Comparison of ENCODE assay signal across 27 cellular contexts in the genomic region with DNA sequence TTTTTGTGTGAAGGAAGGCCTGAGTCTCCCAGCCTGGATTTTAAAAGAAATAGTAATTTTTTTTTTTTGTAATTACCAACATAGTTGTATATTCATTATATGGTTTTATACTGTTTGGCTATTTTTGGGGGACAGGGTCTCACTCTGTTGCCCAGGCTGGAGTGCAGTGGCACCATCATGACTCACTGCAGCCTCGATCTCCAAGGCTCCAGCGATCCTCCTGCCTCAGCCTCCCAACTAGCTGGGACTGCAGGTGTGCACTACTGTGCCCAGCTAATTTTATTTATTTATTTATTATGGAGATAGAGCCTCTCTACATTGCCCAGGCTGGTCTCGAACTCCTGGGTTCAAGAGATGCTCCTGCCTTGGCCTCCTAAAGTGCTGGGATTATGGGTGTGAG. TPM values are rescaled to one million over a fixed set of nuclear protein-coding genes. Genes with fewer than 3 reads are reported as not detected.
A peak's percentile ranks its signal among the peaks of the same experiment; 100 is the strongest.
DNase-seq lines count a peak whose midpoint lies in the region; ATAC-seq and TF ChIP-seq lines count a peak whose summit lies in the region.
"Had no signal": no experiment of that assay in that cellular context is flagged by ENCODE, and none has a peak within 500 bp of the region (broad histone marks: within the 10 kb centered on the region; RNA-seq: fewer than 3 reads in every experiment).

No MANE protein-coding gene starts in this region.

- no peak overlapping the region for H3K4me3 ChIP-seq in HEK293 (ENCODE audit: low read depth, low read length)
- no peak overlapping the region for H3K4me3 ChIP-seq in RWPE2 (ENCODE audit: severe bottlenecking)
- H3K4me3 ChIP-seq in esophagus muscularis mucosa = no peak overlapping the region
- no peak overlapping the region for H3K4me3 ChIP-seq in smooth muscle cell
- H3K4me3 ChIP-seq: colonic mucosa had no signal

- H3K9ac ChIP-seq in smooth muscle cell (ENCODE audit: low read depth) = no peak overlapping the region

- H3K36me3 Mint-ChIP-seq in activated CD4-positive, alpha-beta T cell treated with anti-CD3 and anti-CD28 coated beads, Interleukin-2, amount 10 ng/mL, durations not matched to agents 7 days and 5 days (ENCODE audit: low read depth) = peaks cover 59% of the 10 kb centered on the region

- H3K36me3 ChIP-seq in HEK293 (ENCODE audit: control insufficient read depth in 2 of 2, insufficient read depth in 1 of 2, low read length in 2 of 2) (peaks cover 0 to 52% of the 10 kb centered on the region in 2 experiments; a peak in 2 of 3 replicates), RWPE2 (ENCODE audit: low read depth) (peaks cover 81% of the 10 kb centered on the region), esophagus muscularis mucosa (peaks cover 0 to 74% (median 52%) of the 10 kb centered on the region in 4 donors), smooth muscle cell (ENCODE audit: low read depth) (no peaks in the 10 kb centered on the region)

- H3K27ac Mint-ChIP-seq in activated CD4-positive, alpha-beta T cell treated with anti-CD3 and anti-CD28 coated beads, Interleukin-2, amount 10 ng/mL, durations not matched to agents 7 days and 5 days = no peak overlapping the region
- H3K27ac Mint-ChIP-seq: activated T-helper 1 cell treated with anti-CD3 and anti-CD28 coated beads, Interleukin-12 subunit alpha, Interleukin-12 subunit beta, Interleukin-2, Interleukin-4 antibody, amounts not matched to agents 30 ng/mL and 10 ng/mL and 1 ng/mL, durations not matched to agents 14 hours and 24 hours and 36 hours had no signal

- DNase-seq in RWPE2 (ENCODE audit: low spot score) (no peak), esophagus muscularis mucosa (ENCODE audit: extremely low spot score) (no peak), smooth muscle cell (lab: John Stamatoyannopoulos, UW; ENCODE audit: unreplicated experiment) (no peak), GM03348 (ENCODE audit: low spot score) (no peak)
- no peak for DNase-seq in activated CD4-positive, alpha-beta T cell treated with anti-CD3 and anti-CD28 coated beads, Interleukin-2, amount 10 ng/mL, durations not matched to agents 7 days and 5 days
- DNase-seq: activated CD4-positive, alpha-beta T cell treated with anti-CD3 and anti-CD28 coated beads, Interleukin-2, amount 10 ng/mL, durations not matched to agents 24 days and 14 days; activated naive CD4-positive, alpha-beta T cell treated with anti-CD3 and anti-CD28 coated beads, Interleukin-2, amount 50 U/mL, for 16 hours; amniotic stem cell; Calu3; colonic mucosa; DMS79 treated with DMSO at 0.1 percent for 48 hours; effector memory CD4-positive, alpha-beta T cell; left ventricle myocardium superior; midbrain; MV-4-11; NCI-H1694; NCI-H510A treated with DMSO at 0.1 percent for 48 hours; stimulated activated CD4-positive, alpha-beta T cell treated with anti-CD3 and anti-CD28 coated beads, Interleukin-12 subunit alpha, Interleukin-12 subunit beta, amount 100 ng/mL, for 4 hours; stimulated activated CD4-positive, alpha-beta T cell treated with anti-CD3 and anti-CD28 coated beads, Interleukin-4, amount 100 ng/mL, for 1 hour had no signal

- H3K9me3 Mint-ChIP-seq in activated CD4-positive, alpha-beta T cell treated with anti-CD3 and anti-CD28 coated beads, Interleukin-2, amount 10 ng/mL, durations not matched to agents 7 days and 5 days = no peaks in the 10 kb centered on the region
- H3K9me3 Mint-ChIP-seq: activated CD4-positive, alpha-beta T cell treated with anti-CD3 and anti-CD28 coated beads, Interleukin-2, amount 10 ng/mL, durations not matched to agents 24 days and 14 days; activated T-helper 1 cell treated with anti-CD3 and anti-CD28 coated beads, Interleukin-12 subunit alpha, Interleukin-12 subunit beta, Interleukin-2, Interleukin-4 antibody, amounts not matched to agents 30 ng/mL and 10 ng/mL and 1 ng/mL, durations not matched to agents 14 hours and 24 hours and 36 hours; nephron had no signal

- H3K9me3 ChIP-seq in HEK293 (ENCODE audit: control insufficient read depth, insufficient read depth, low read depth, low read length) = no peaks in the 10 kb centered on the region
- no peaks in the 10 kb centered on the region for H3K9me3 ChIP-seq in RWPE2 (ENCODE audit: severe bottlenecking)
- no peaks in the 10 kb centered on the region for H3K9me3 ChIP-seq in esophagus muscularis mucosa
- no peaks in the 10 kb centered on the region for H3K9me3 ChIP-seq in smooth muscle cell (replicated peaks; ENCODE audit: low read depth)
- H3K9me3 ChIP-seq: colonic mucosa had no signal

- H3K27ac ChIP-seq in HEK293 (ENCODE audit: extremely low read depth, low read depth, low read length) (no peak overlapping the region), RWPE2 (ENCODE audit: poor library complexity, severe bottlenecking) (peak overlapping the region; percentile 91), esophagus muscularis mucosa (replicated peaks in 1 of 4) (peak overlapping the region in 3 of 4 donors; percentile 16 to 22 (median 21)), smooth muscle cell (ENCODE audit: low read depth) (peak overlapping the region; percentile 73)
- H3K27ac ChIP-seq: C4-2B, colonic mucosa had no signal

- no peaks in the 10 kb centered on the region for H3K27me3 ChIP-seq in RWPE2 (ENCODE audit: insufficient read depth, poor library complexity, severe bottlenecking)
- no peaks in the 10 kb centered on the region for H3K27me3 ChIP-seq in esophagus muscularis mucosa
- no peaks in the 10 kb centered on the region for H3K27me3 ChIP-seq in smooth muscle cell (ENCODE audit: low read depth)
- H3K27me3 ChIP-seq: colonic mucosa had no signal

- peaks cover 88% of the 10 kb centered on the region for H4K20me1 ChIP-seq in smooth muscle cell (ENCODE audit: low read depth)

- POLR2A ChIA-PET in HEK293 (lab: Yijun Ruan, JAX) = interaction anchor here (0.6 kb wide), 1 partner anchor 241 kb away, joined by 8 read pairs; no protein-coding TSS in a partner anchor
- POLR2A ChIA-PET in activated CD4-positive, alpha-beta T cell treated with anti-CD3 and anti-CD28 coated beads, Interleukin-2, amount 10 ng/mL, durations not matched to agents 7 days and 5 days (lab: Charles Lee) = no interaction called here

- no peak for ATAC-seq in RWPE2 (ENCODE audit: low read depth)
- ATAC-seq in GM19455 (IDR thresholded peaks at IDR 0.05; ENCODE audit: unreplicated experiment) = no peak
- ATAC-seq: esophagus mucosa, HCT116, left ventricle myocardium superior, Right ventricle myocardium inferior had no signal

- no peak overlapping the region for H3K4me2 ChIP-seq in smooth muscle cell

- TF ChIP-seq CTCF in HEK293 (tag by site-specific recombination; IDR thresholded peaks at IDR 0.05) = no peak
- no peak for TF ChIP-seq CTCF in RWPE2 (IDR thresholded peaks at IDR 0.05; ENCODE audit: poor library complexity, severe bottlenecking)
- TF ChIP-seq CTCF in esophagus muscularis mucosa (IDR thresholded peaks at IDR 0.05) = no peak
- TF ChIP-seq CTCF in smooth muscle cell (IDR thresholded peaks at IDR 0.05; ENCODE audit: borderline replicate concordance, insufficient read depth, poor library complexity, severe bottlenecking) = no peak

- intact Hi-C loops in esophagus muscularis mucosa (cut with DNase I) = no loop called here

- no peaks in the 10 kb centered on the region for H3K27me3 Mint-ChIP-seq in activated CD4-positive, alpha-beta T cell treated with anti-CD3 and anti-CD28 coated beads, Interleukin-2, amount 10 ng/mL, durations not matched to agents 7 days and 5 days
- H3K27me3 Mint-ChIP-seq: activated CD4-positive, alpha-beta T cell treated with anti-CD3 and anti-CD28 coated beads, Interleukin-2, amount 10 ng/mL, durations not matched to agents 24 days and 14 days had no signal

- no peak for TF ChIP-seq POLR2A in esophagus muscularis mucosa (IDR thresholded peaks at IDR 0.05; ENCODE audit: low read depth)

- no peak for TF ChIP-seq EP300 in esophagus muscularis mucosa (IDR thresholded peaks at IDR 0.05)

- peaks cover 68% of the 10 kb centered on the region for H3K4me1 Mint-ChIP-seq in activated CD4-positive, alpha-beta T cell treated with anti-CD3 and anti-CD28 coated beads, Interleukin-2, amount 10 ng/mL, durations not matched to agents 7 days and 5 days

- CTCF ChIA-PET in HEK293 (lab: Yijun Ruan, JAX) = no interaction called here
- CTCF ChIA-PET in activated CD4-positive, alpha-beta T cell treated with anti-CD3 and anti-CD28 coated beads, Interleukin-2, amount 10 ng/mL, durations not matched to agents 7 days and 5 days (lab: Charles Lee) = interaction anchor here (0.5 to 2.9 kb wide), 2 partner anchors 11 to 37 kb away, joined by 3 to 12 read pairs; no protein-coding TSS in a partner anchor

- H3F3A ChIP-seq in smooth muscle cell (ENCODE audit: low read depth) = peaks cover 7% of the 10 kb centered on the region

- 92% methylated on average over 3 of the region's 3 CpGs for WGBS in esophagus muscularis mucosa
- 95% methylated on average over 3 of the region's 3 CpGs for WGBS in smooth muscle cell (ENCODE audit: low lambda C conversion rate)

- no peak overlapping the region for H3K4me3 Mint-ChIP-seq in activated CD4-positive, alpha-beta T cell treated with anti-CD3 and anti-CD28 coated beads, Interleukin-2, amount 10 ng/mL, durations not matched to agents 7 days and 5 days
- H3K4me3 Mint-ChIP-seq: activated CD4-positive, alpha-beta T cell treated with anti-CD3 and anti-CD28 coated beads, Interleukin-2, amount 10 ng/mL, durations not matched to agents 24 days and 14 days; activated T-helper 1 cell treated with anti-CD3 and anti-CD28 coated beads, Interleukin-12 subunit alpha, Interleukin-12 subunit beta, Interleukin-2, Interleukin-4 antibody, amounts not matched to agents 30 ng/mL and 10 ng/mL and 1 ng/mL, durations not matched to agents 14 hours and 24 hours and 36 hours had no signal

- H3K79me2 ChIP-seq in smooth muscle cell (ENCODE audit: low read depth) = peaks cover 100% of the 10 kb centered on the region

- H3K4me1 ChIP-seq in HEK293 (ENCODE audit: control insufficient read depth, insufficient read depth, low read length) (no peaks in the 10 kb centered on the region), RWPE2 (ENCODE audit: insufficient read depth, poor library complexity, severe bottlenecking) (peaks cover 50% of the 10 kb centered on the region), esophagus muscularis mucosa (peaks cover 65 to 87% (median 85%) of the 10 kb centered on the region in 4 donors), smooth muscle cell (ENCODE audit: low read depth) (peaks cover 12% of the 10 kb centered on the region)

- no peak overlapping the region for H2AFZ ChIP-seq in smooth muscle cell (ENCODE audit: low read depth)

RNA-seq across cellular contexts. Expression of gene LRRC8A, which starts 5.1 kb away (rescaled TPM):
- total RNA-seq in esophagus muscularis mucosa (10 to 100 TPM; 39.5 to 94.2 (median 55.6) TPM), smooth muscle cell (44.9 and 50.1 TPM in 2 replicates)
- 48.6 and 58.3 TPM in 2 replicates for polyA plus RNA-seq in smooth muscle cell
- total RNA-seq in activated CD4-positive, alpha-beta T cell treated with anti-CD3 and anti-CD28 coated beads, Interleukin-2, amount 10 ng/mL, durations not matched to agents 7 days and 5 days = 10 to 100 TPM; 42.4 to 48.0 TPM

RNA-seq across cellular contexts. Expression of gene KYAT1, which starts 5.3 kb away (rescaled TPM):
- total RNA-seq in esophagus muscularis mucosa (1 to 10 TPM; 4.3 to 8.4 (median 6.2) TPM), smooth muscle cell (3.1 and 10.2 TPM in 2 replicates)
- polyA plus RNA-seq in smooth muscle cell = 7.7 and 9.3 TPM in 2 replicates
- 10 to 100 TPM; 15.2 to 17.7 TPM for total RNA-seq in activated CD4-positive, alpha-beta T cell treated with anti-CD3 and anti-CD28 coated beads, Interleukin-2, amount 10 ng/mL, durations not matched to agents 7 days and 5 days

RNA-seq across cellular contexts. Expression of gene PHYHD1, which starts 33.7 kb away (rescaled TPM):
- 10 to 100 TPM; 10.4 to 22.3 (median 12.0) TPM for total RNA-seq in esophagus muscularis mucosa
- total RNA-seq in smooth muscle cell = 7.3 and 17.3 TPM in 2 replicates
- 30.5 and 37.6 TPM in 2 replicates for polyA plus RNA-seq in smooth muscle cell
- total RNA-seq in activated CD4-positive, alpha-beta T cell treated with anti-CD3 and anti-CD28 coated beads, Interleukin-2, amount 10 ng/mL, durations not matched to agents 7 days and 5 days = 1 to 10 TPM; 1.2 to 2.2 TPM
- total RNA-seq: Calu3 had no signal

RNA-seq across cellular contexts. Expression of gene SPOUT1, which starts 57.5 kb away (rescaled TPM):
- total RNA-seq in esophagus muscularis mucosa (10 to 100 TPM; 15.3 to 36.5 (median 19.8) TPM), smooth muscle cell (6.2 and 8.7 TPM in 2 replicates)
- polyA plus RNA-seq in smooth muscle cell = 44.8 and 50.4 TPM in 2 replicates
- total RNA-seq in activated CD4-positive, alpha-beta T cell treated with anti-CD3 and anti-CD28 coated beads, Interleukin-2, amount 10 ng/mL, durations not matched to agents 7 days and 5 days = 10 to 100 TPM; 60.5 to 75.0 TPM
